In the genomic region with DNA sequence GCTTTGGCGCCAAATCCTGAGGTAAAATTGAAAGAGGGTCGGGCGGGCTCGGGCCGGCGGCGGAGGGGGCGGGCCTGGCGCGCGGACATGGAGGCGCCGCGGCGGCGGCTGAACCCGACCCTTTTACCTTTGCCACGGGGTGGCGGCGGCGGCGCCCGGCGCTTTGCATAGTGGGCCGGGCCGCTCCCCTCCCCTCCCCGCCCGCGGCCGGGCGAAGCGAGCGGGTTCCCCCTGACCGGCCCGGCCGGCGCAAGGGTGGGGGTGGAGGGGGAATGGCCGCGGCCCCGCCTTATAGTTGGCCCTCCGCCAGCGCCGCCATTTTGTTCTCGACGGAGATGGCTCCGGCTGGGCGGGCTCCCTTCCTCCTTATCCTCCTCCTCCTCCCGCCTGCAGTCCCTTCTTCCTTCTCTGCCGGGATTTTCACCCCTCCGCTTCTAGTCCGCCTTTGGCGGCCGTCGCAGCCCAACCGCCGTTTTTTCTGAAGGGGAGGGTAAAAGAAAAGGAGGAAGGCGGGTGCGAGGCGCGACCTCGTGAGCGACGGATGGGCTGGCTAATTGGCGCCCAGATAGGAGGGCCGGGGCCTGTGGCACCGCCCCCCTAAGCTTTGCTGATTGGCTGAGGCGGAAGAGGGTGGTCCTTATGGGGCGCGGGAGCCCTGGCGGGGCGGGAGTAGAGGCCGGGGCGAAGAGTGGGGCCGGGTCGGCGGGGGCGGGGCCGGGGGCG, we compare ENCODE assay signal across 8 cellular contexts.
DNase-seq lines count a peak whose midpoint lies in the region; ATAC-seq and TF ChIP-seq lines count a peak whose summit lies in the region.

No MANE protein-coding gene starts in this region.

- H3K27ac ChIP-seq in OCI-LY3 (ENCODE audit: low read length) = peak overlapping the region; percentile 88

- H3K9me3 ChIP-seq in OCI-LY3 (ENCODE audit: insufficient read depth, low read length) = no peaks in the 10 kb centered on the region

- peaks cover 27% of the 10 kb centered on the region for H3K36me3 ChIP-seq in OCI-LY3 (replicated peaks; ENCODE audit: low read depth, low read length)

- DNase-seq in DMS 273 (lab: John Stamatoyannopoulos, UW; ENCODE audit: unreplicated experiment) (peak; percentile 96), HuH-7.5 (ENCODE audit: low spot score) (peak; percentile 99), activated T-cell treated with anti-CD3 and anti-CD28 coated beads for 24 hours (ENCODE audit: low read depth) (peak; percentile 93), epidermal melanocyte (ENCODE audit: insufficient read length, low spot score) (peak; percentile 95), middle frontal gyrus (ENCODE audit: extremely low spot score, low spot score) (peak; percentile 90)
- DNase-seq in stimulated activated CD8-positive, alpha-beta memory T cell treated with anti-CD3 and anti-CD28 coated beads, Interleukin-2, amount 100 ng/mL, for 1 hour (ENCODE audit: low read depth in 2 of 2) = peak; percentile 91 to 92

- peak; percentile 84 for ATAC-seq in GM21528 (IDR thresholded peaks at IDR 0.05; ENCODE audit: low FRiP score, unreplicated experiment)

- peaks cover 13% of the 10 kb centered on the region for H3K4me1 ChIP-seq in OCI-LY3 (ENCODE audit: low read length)

- H4K20me1 ChIP-seq in OCI-LY3 (ENCODE audit: insufficient read depth, low read length) = peaks cover 20% of the 10 kb centered on the region

- no peaks in the 10 kb centered on the region for H3K27me3 ChIP-seq in OCI-LY3 (ENCODE audit: low read depth, low read length)

- TF ChIP-seq CTCF in OCI-LY3 (IDR thresholded peaks at IDR 0.05; ENCODE audit: low read depth, low read length) = no peak

- peak overlapping the region; percentile 35; the same call in 1 of the 2 replicates for H3K4me2 ChIP-seq in OCI-LY3 (ENCODE audit: low read length)

- peaks cover 82% of the 10 kb centered on the region for H3K79me2 ChIP-seq in OCI-LY3 (ENCODE audit: low read length)

- H3K4me3 ChIP-seq in OCI-LY3 (ENCODE audit: low read length) = peak overlapping the region; percentile 92

- peak overlapping the region; percentile 79 for H3K9ac ChIP-seq in OCI-LY3 (ENCODE audit: low read length)

- peak overlapping the region; percentile 79 for H2AFZ ChIP-seq in OCI-LY3 (ENCODE audit: low read depth, low read length)

Comparison
In these comparisons a context has a peak if more than half of its experiments do, and no peak if none do; other contexts are left out.
1. Peak in every context shown above with its lines: DNase-seq, ATAC-seq, H3K4me3 ChIP-seq and H3K27ac ChIP-seq.